Comparison of ENCODE assay signal across 8 cellular contexts in genomic region chr6:152380993-152381898, GRCh38.
DNase-seq lines count a peak whose midpoint lies in the region; ATAC-seq, FAIRE-seq and TF ChIP-seq lines count a peak whose summit lies in the region.

No MANE protein-coding gene starts in this region.

- H3K27ac ChIP-seq in osteoblast (ENCODE audit: low read depth, low read length), result peak overlapping the region; percentile 94
- H3K27ac ChIP-seq in OCI-LY7 (ENCODE audit: low read depth, low read length, poor library complexity, severe bottlenecking), result no peak overlapping the region

- H3K79me2 ChIP-seq in osteoblast (ENCODE audit: insufficient read depth, low read length), result peaks cover 37% of the 10 kb centered on the region
- H3K79me2 ChIP-seq in OCI-LY7 (ENCODE audit: insufficient read depth, low read depth, low read length), result no peaks in the 10 kb centered on the region

- H4K20me1 ChIP-seq in osteoblast (ENCODE audit: insufficient read depth, low read length) (peaks cover 4% of the 10 kb centered on the region), OCI-LY7 (ENCODE audit: insufficient read depth, low read length) (no peaks in the 10 kb centered on the region)

- H3K27me3 Mint-ChIP-seq in activated T-helper 1 cell treated with anti-CD3 and anti-CD28 coated beads, Interleukin-12 subunit alpha, Interleukin-12 subunit beta, Interleukin-2, Interleukin-4 antibody, amounts not matched to agents 30 ng/mL and 10 ng/mL and 1 ng/mL, durations not matched to agents 14 hours and 24 hours and 36 hours (ENCODE audit: insufficient read depth), result peaks cover 6% of the 10 kb centered on the region

- no peaks in the 10 kb centered on the region for H3K36me3 Mint-ChIP-seq in activated T-helper 1 cell treated with anti-CD3 and anti-CD28 coated beads, Interleukin-12 subunit alpha, Interleukin-12 subunit beta, Interleukin-2, Interleukin-4 antibody, amounts not matched to agents 30 ng/mL and 10 ng/mL and 1 ng/mL, durations not matched to agents 14 hours and 24 hours and 36 hours (ENCODE audit: low read depth)

- POLR2A ChIA-PET in OCI-LY7 (lab: Charles Lee), result no interaction called here

- peak; percentile 91 for FAIRE-seq in TTC549 (lab: Jason Lieb, UNC)

- peaks cover 5% of the 10 kb centered on the region for H3K36me3 ChIP-seq in osteoblast (ENCODE audit: insufficient read depth, low read length)
- H3K36me3 ChIP-seq in OCI-LY7 (ENCODE audit: insufficient read depth, low read length), result no peaks in the 10 kb centered on the region

- no peaks in the 10 kb centered on the region for H3K9me3 Mint-ChIP-seq in activated T-helper 1 cell treated with anti-CD3 and anti-CD28 coated beads, Interleukin-12 subunit alpha, Interleukin-12 subunit beta, Interleukin-2, Interleukin-4 antibody, amounts not matched to agents 30 ng/mL and 10 ng/mL and 1 ng/mL, durations not matched to agents 14 hours and 24 hours and 36 hours

- H3K4me1 Mint-ChIP-seq in activated T-helper 1 cell treated with anti-CD3 and anti-CD28 coated beads, Interleukin-12 subunit alpha, Interleukin-12 subunit beta, Interleukin-2, Interleukin-4 antibody, amounts not matched to agents 30 ng/mL and 10 ng/mL and 1 ng/mL, durations not matched to agents 14 hours and 24 hours and 36 hours (ENCODE audit: low read depth), result no peaks in the 10 kb centered on the region

- H3K4me1 ChIP-seq in osteoblast (ENCODE audit: insufficient read depth, low read length) (peaks cover 27% of the 10 kb centered on the region), OCI-LY7 (ENCODE audit: insufficient read depth, low read length, poor library complexity, severe bottlenecking) (no peaks in the 10 kb centered on the region)

- DNase-seq in EL (peak; percentile 91), glomerular endothelial cell (ENCODE audit: extremely low read depth, low read depth, low spot score) (peak; percentile 93), osteoblast (ENCODE audit: insufficient read length, low spot score, missing footprints) (peak; percentile 65), GF-D8 (lab: John Stamatoyannopoulos, UW) (no peak), OCI-LY7 (ENCODE audit: low spot score) (no peak)
- DNase-seq in activated T-helper 1 cell treated with anti-CD3 and anti-CD28 coated beads, Interleukin-12 subunit alpha, Interleukin-12 subunit beta, Interleukin-2, Interleukin-4 antibody, amounts not matched to agents 30 ng/mL and 10 ng/mL and 1 ng/mL, durations not matched to agents 14 hours and 24 hours and 36 hours (ENCODE audit: low spot score), result no peak

- H2AFZ ChIP-seq in osteoblast (ENCODE audit: low read length), result peak overlapping the region; percentile 64
- no peak overlapping the region for H2AFZ ChIP-seq in OCI-LY7 (ENCODE audit: low read length)

- intact Hi-C loops in OCI-LY7 (cut with micrococcal nuclease; ENCODE audit: unreplicated experiment), result no loop called here
- intact Hi-C loops in activated T-helper 1 cell treated with anti-CD3 and anti-CD28 coated beads, Interleukin-12 subunit alpha, Interleukin-12 subunit beta, Interleukin-2, Interleukin-4 antibody, amounts not matched to agents 30 ng/mL and 10 ng/mL and 1 ng/mL, durations not matched to agents 14 hours and 24 hours and 36 hours (cut with micrococcal nuclease), result no loop called here

- H3K27me3 ChIP-seq in osteoblast (ENCODE audit: insufficient read depth, low read length), result no peaks in the 10 kb centered on the region

- TF ChIP-seq CTCF in osteoblast (IDR thresholded peaks at IDR 0.05; ENCODE audit: extremely low read depth, low read depth, low read length) (no peak), OCI-LY7 (conservative IDR thresholded peaks at IDR 0.05; ENCODE audit: low read length) (no peak)

- no peak for ATAC-seq in GM21717 (IDR thresholded peaks at IDR 0.05; ENCODE audit: unreplicated experiment)

- no TSS peak for BruUV-seq in OCI-LY7 (replicated peaks; lab: Mats Ljungman, UMichigan)

- H3K4me2 ChIP-seq in osteoblast (ENCODE audit: insufficient read depth, low read length), result peak overlapping the region; percentile 98
- H3K4me2 ChIP-seq in OCI-LY7 (ENCODE audit: low read length), result no peak overlapping the region

- no peak overlapping the region for H3K4me3 Mint-ChIP-seq in activated T-helper 1 cell treated with anti-CD3 and anti-CD28 coated beads, Interleukin-12 subunit alpha, Interleukin-12 subunit beta, Interleukin-2, Interleukin-4 antibody, amounts not matched to agents 30 ng/mL and 10 ng/mL and 1 ng/mL, durations not matched to agents 14 hours and 24 hours and 36 hours

- no peaks in the 10 kb centered on the region for H3K9me3 ChIP-seq in osteoblast (ENCODE audit: low read depth, low read length)
- no peaks in the 10 kb centered on the region for H3K9me3 ChIP-seq in OCI-LY7 (ENCODE audit: low read length)

- no peaks in the 10 kb centered on the region for H3K9me2 ChIP-seq in OCI-LY7 (ENCODE audit: insufficient read depth, low read length)

- H3K4me3 ChIP-seq in osteoblast (ENCODE audit: insufficient read depth, low read length) (peak overlapping the region; percentile 74), OCI-LY7 (ENCODE audit: low read depth, low read length, poor library complexity, severe bottlenecking) (no peak overlapping the region)

- H3K27ac Mint-ChIP-seq in activated T-helper 1 cell treated with anti-CD3 and anti-CD28 coated beads, Interleukin-12 subunit alpha, Interleukin-12 subunit beta, Interleukin-2, Interleukin-4 antibody, amounts not matched to agents 30 ng/mL and 10 ng/mL and 1 ng/mL, durations not matched to agents 14 hours and 24 hours and 36 hours, result no peak overlapping the region

- CTCF ChIA-PET in OCI-LY7 (lab: Charles Lee; ENCODE audit: unreplicated experiment), result no interaction called here

Comparison
In these comparisons a context has a peak if more than half of its experiments do, and no peak if none do; other contexts are left out.
1. DNase-seq: peak in EL (single experiment), glomerular endothelial cell (single experiment) and osteoblast (single experiment); none in GF-D8 (single experiment), OCI-LY7 (single experiment) and activated T-helper 1 cell treated with anti-CD3 and anti-CD28 coated beads, Interleukin-12 subunit alpha, Interleukin-12 subunit beta, Interleukin-2, Interleukin-4 antibody, amounts not matched to agents 30 ng/mL and 10 ng/mL and 1 ng/mL, durations not matched to agents 14 hours and 24 hours and 36 hours (single experiment).